In genomic region chr12:101713059-101713682, GRCh38 we compare ENCODE assay signal across 10 cellular contexts. TPM values are rescaled to one million over a fixed set of nuclear protein-coding genes. Genes with fewer than 3 reads are reported as not detected.
DNase-seq lines count a peak whose midpoint lies in the region; ATAC-seq and TF ChIP-seq lines count a peak whose summit lies in the region.
"Had no signal": no experiment of that assay in that cellular context is flagged by ENCODE, and none has a peak within 500 bp of the region (broad histone marks: within the 10 kb centered on the region; RNA-seq: fewer than 3 reads in every experiment).

No MANE protein-coding gene starts in this region.

- peaks cover 0 to 11% of the 10 kb centered on the region in 2 donors for H3K36me3 ChIP-seq in psoas muscle (ENCODE audit: insufficient read depth in 1 of 2, low read depth in 1 of 2)
- no peaks in the 10 kb centered on the region; the same call in 1 of the 2 replicates for H3K36me3 ChIP-seq in SJCRH30

- TF ChIP-seq CTCF in coronary artery (IDR thresholded peaks at IDR 0.05) (no peak), psoas muscle (IDR thresholded peaks at IDR 0.05) (no peak)

- H3K9me3 ChIP-seq in psoas muscle (no peaks in the 10 kb centered on the region), SJCRH30 (replicated peaks) (no peaks in the 10 kb centered on the region)

- H3K27ac ChIP-seq in coronary artery = peak overlapping the region; percentile 42 to 65
- peak overlapping the region; percentile 42 for H3K27ac ChIP-seq in psoas muscle
- H3K27ac ChIP-seq in SJCRH30 = no peak overlapping the region

- ATAC-seq in psoas muscle = peak; percentile 61 to 85 (median 72)
- ATAC-seq: activated CD8-positive, alpha-beta memory T cell treated with anti-CD3 and anti-CD28 coated beads, Interleukin-2, amount 10 ng/mL, durations not matched to agents 7 days and 5 days had no signal

- DNase-seq in Ammon's horn (ENCODE audit: low spot score) (peak; percentile 74), coronary artery (ENCODE audit: low spot score) (no peak), islet precursor cell (peak; percentile 85), psoas muscle (no peak), T1000 (lab: John Stamatoyannopoulos, UW) (no peak), SJCRH30 (no peak)
- no peak for DNase-seq in activated naive CD4-positive, alpha-beta T cell (lab: John Stamatoyannopoulos, UW)
- DNase-seq in stimulated activated CD4-positive, alpha-beta T cell treated with anti-CD3 and anti-CD28 coated beads, Interleukin-4, amount 100 ng/mL, for 1 hour = no peak
- DNase-seq: activated CD8-positive, alpha-beta memory T cell treated with anti-CD3 and anti-CD28 coated beads, Interleukin-2, amount 10 ng/mL, durations not matched to agents 7 days and 5 days had no signal

- H3K4me3 ChIP-seq in coronary artery (peak overlapping the region; percentile 34), psoas muscle (peak overlapping the region; percentile 23), SJCRH30 (no peak overlapping the region)

- intact Hi-C loops in psoas muscle (cut with DNase I) = no loop called here

- 14 to 38% (median 15%) methylated on average over 5 of the region's 5 CpGs for WGBS in psoas muscle, 3 donors

- H3K27me3 ChIP-seq in psoas muscle (ENCODE audit: insufficient read depth in 3 of 3, low read length in 2 of 3) (no peaks in the 10 kb centered on the region), SJCRH30 (no peaks in the 10 kb centered on the region)

- H3K4me1 ChIP-seq in psoas muscle (peaks cover 23% of the 10 kb centered on the region), SJCRH30 (no peaks in the 10 kb centered on the region)

RNA-seq across cellular contexts. Expression of gene CHPT1, which starts 15.7 kb away (rescaled TPM):
- 10 to 100 TPM; 17.9 to 31.3 (median 20.7) TPM for total RNA-seq in psoas muscle
- 10 to 100 TPM; 20.7 to 38.9 (median 29.8) TPM for polyA plus RNA-seq in psoas muscle
- 19.7 and 22.4 TPM in 2 replicates for total RNA-seq in SJCRH30 (2014; rRNA removed; shearing (Covaris generic))

RNA-seq across cellular contexts. Expression of gene SYCP3, which starts 26.1 kb away (rescaled TPM):
- total RNA-seq in psoas muscle = under 1 TPM in 1 of 4 donors, not detected in 3; 0.28 TPM
- under 1 TPM in 2 of 3 donors, not detected in 1; 0.04 to 0.23 TPM for polyA plus RNA-seq in psoas muscle
- 0.03 and 0.04 TPM in 2 replicates for total RNA-seq in SJCRH30 (2014; rRNA removed; shearing (Covaris generic))
- total RNA-seq: NCI-H460 had no signal

Comparison
In these comparisons a context has a peak if more than half of its experiments do, and no peak if none do; other contexts are left out.
1. DNase-seq: peak in Ammon's horn (single experiment) and islet precursor cell (single experiment); none in coronary artery (single experiment), psoas muscle (0 of 2), activated naive CD4-positive, alpha-beta T cell (0 of 4), stimulated activated CD4-positive, alpha-beta T cell treated with anti-CD3 and anti-CD28 coated beads, Interleukin-4, amount 100 ng/mL, for 1 hour (single experiment), T1000 (single experiment) and SJCRH30 (0 of 2).